Comparison of ENCODE assay signal across 14 cellular contexts in genomic region chr16:30602595-30603277, GRCh38. TPM values are rescaled to one million over a fixed set of nuclear protein-coding genes. Genes with fewer than 3 reads are reported as not detected.
DNase-seq lines count a peak whose midpoint lies in the region; ATAC-seq, FAIRE-seq and TF ChIP-seq lines count a peak whose summit lies in the region.
"Had no signal": no experiment of that assay in that cellular context is flagged by ENCODE, and none has a peak within 500 bp of the region (broad histone marks: within the 10 kb centered on the region; RNA-seq: fewer than 3 reads in every experiment).

No MANE protein-coding gene starts in this region.

- peak; percentile 53 for DNase-seq in CD14-positive monocyte (ENCODE audit: low spot score)
- peak; percentile 79 for DNase-seq in RPMI8226
- DNase-seq in keratinocyte (ENCODE audit: low read depth, low spot score): no peak
- DNase-seq in GM23338 (ENCODE audit: low spot score): no peak
- no peak for DNase-seq in NCI-H1417 treated with DMSO at 0.1 percent for 48 hours (lab: John Stamatoyannopoulos, UW)
- DNase-seq: activated CD4-positive, alpha-beta T cell treated with anti-CD3 and anti-CD28 coated beads, Interleukin-2, amount 10 ng/mL, durations not matched to agents 24 days and 14 days; NCI-H1694 treated with DMSO at 0.1 percent for 48 hours; retina had no signal

- H3K36me3 ChIP-seq in keratinocyte (ENCODE audit: control insufficient read depth in 2 of 2, extremely low read depth in 1 of 2, insufficient read depth in 2 of 2, low read length in 2 of 2): peaks cover 10% of the 10 kb centered on the region in 2 experiments
- H3K36me3 ChIP-seq in GM23338 (ENCODE audit: insufficient read depth): 0 out of 2 replicates have a peak, but pooled peaks cover 16% of the 10 kb centered on the region

- intact Hi-C loops in CD14-positive monocyte (cut with micrococcal nuclease): no loop called here

- no peaks in the 10 kb centered on the region for H3K9me3 ChIP-seq in keratinocyte (ENCODE audit: control insufficient read depth, low read depth, low read length)

- ATAC-seq in GM23338 (no peak), GM18873 (IDR thresholded peaks at IDR 0.05; ENCODE audit: low FRiP score, unreplicated experiment) (no peak)

- peaks cover 60% of the 10 kb centered on the region for H3K4me1 Mint-ChIP-seq in CD14-positive monocyte
- H3K4me1 Mint-ChIP-seq in GM23338: no peaks in the 10 kb centered on the region

- H3K9ac ChIP-seq in keratinocyte (ENCODE audit: control insufficient read depth, extremely low read depth, insufficient read depth, low read length): peak overlapping the region; percentile 24

- H3K9me1 ChIP-seq in keratinocyte (ENCODE audit: control insufficient read depth, extremely low read depth, insufficient read depth, low read length): no peaks in the 10 kb centered on the region

- H3K27me3 Mint-ChIP-seq in CD14-positive monocyte (ENCODE audit: low read depth in 3 of 3) (peaks cover 0 to 2% (median 0%) of the 10 kb centered on the region in 3 donors), GM23338 (ENCODE audit: insufficient read depth, low read depth, poor library complexity) (peaks cover 8% of the 10 kb centered on the region)
- H3K27me3 Mint-ChIP-seq: activated CD4-positive, alpha-beta T cell treated with anti-CD3 and anti-CD28 coated beads, Interleukin-2, amount 10 ng/mL, durations not matched to agents 24 days and 14 days; activated naive CD4-positive, alpha-beta T cell treated with anti-CD3 and anti-CD28 coated beads, Interleukin-2, amount 50 U/mL, for 24 hours had no signal

- H3K4me2 ChIP-seq in keratinocyte (ENCODE audit: control insufficient read depth, extremely low read depth, insufficient read depth, low read depth, low read length): peak overlapping the region; percentile 1
- H3K4me2 ChIP-seq in GM23338: no peak overlapping the region

- TF ChIP-seq CTCF in CD14-positive monocyte (IDR thresholded peaks at IDR 0.05) (no peak), keratinocyte (optimal IDR thresholded peaks at IDR 0.05 in 1 of 3, IDR thresholded peaks at IDR 0.05 in 1 of 3, conservative IDR thresholded peaks at IDR 0.05 in 1 of 3; ENCODE audit: extremely low read depth in 1 of 3, insufficient read depth in 2 of 3, low read length in 3 of 3) (no peak), GM23338 (conservative IDR thresholded peaks at IDR 0.05; ENCODE audit: low read depth in 2 of 2) (no peak)

- dilution Hi-C loops in keratinocyte (cut with MboI; ENCODE audit: extremely low pct_ligation_motif_present, low sequenced_read_pairs): no loop called here

- H2AFZ ChIP-seq in keratinocyte (ENCODE audit: control insufficient read depth, low read length) (no peak overlapping the region), GM23338 (no peak overlapping the region)

- H3K9me3 Mint-ChIP-seq in CD14-positive monocyte: peaks cover 0 to 1% (median 0%) of the 10 kb centered on the region in 7 donors
- peaks cover 6% of the 10 kb centered on the region; the same call in 2 of the 3 replicates for H3K9me3 Mint-ChIP-seq in GM23338
- H3K9me3 Mint-ChIP-seq: activated CD4-positive, alpha-beta T cell treated with anti-CD3 and anti-CD28 coated beads, Interleukin-2, amount 10 ng/mL, durations not matched to agents 24 days and 14 days; activated naive CD4-positive, alpha-beta T cell treated with anti-CD3 and anti-CD28 coated beads, Interleukin-2, amount 50 U/mL, for 24 hours had no signal

- H3K4me3 Mint-ChIP-seq in CD14-positive monocyte (peak overlapping the region; percentile 12 to 55), GM23338 (no peak overlapping the region; the same call in 2 of the 3 replicates)
- H3K4me3 Mint-ChIP-seq: activated CD4-positive, alpha-beta T cell treated with anti-CD3 and anti-CD28 coated beads, Interleukin-2, amount 10 ng/mL, durations not matched to agents 24 days and 14 days; activated naive CD4-positive, alpha-beta T cell treated with anti-CD3 and anti-CD28 coated beads, Interleukin-2, amount 50 U/mL, for 24 hours had no signal

- peak overlapping the region; percentile 71 to 88 (median 85) for H3K27ac Mint-ChIP-seq in CD14-positive monocyte
- no peak overlapping the region for H3K27ac Mint-ChIP-seq in GM23338
- H3K27ac Mint-ChIP-seq: activated CD4-positive, alpha-beta T cell treated with anti-CD3 and anti-CD28 coated beads, Interleukin-2, amount 10 ng/mL, durations not matched to agents 24 days and 14 days had no signal

- FAIRE-seq in keratinocyte (lab: Jason Lieb, UNC): no peak
- FAIRE-seq: endometrium, GM18507, H54, RCC 7860 had no signal

- no peaks in the 10 kb centered on the region; the same call in 1 of the 2 replicates for H3F3A ChIP-seq in GM23338 (replicated peaks; ENCODE audit: low read depth)

- H3K9me2 ChIP-seq in GM23338 (ENCODE audit: insufficient read depth): no peaks in the 10 kb centered on the region

- H3K4me1 ChIP-seq in keratinocyte (ENCODE audit: control insufficient read depth, extremely low read depth, insufficient read depth, low read length) (peaks cover 14% of the 10 kb centered on the region), GM23338 (ENCODE audit: insufficient read depth) (no peaks in the 10 kb centered on the region)

- no peaks in the 10 kb centered on the region for H3K27me3 ChIP-seq in keratinocyte (ENCODE audit: control insufficient read depth, extremely low read depth, insufficient read depth, low read length)
- H3K27me3 ChIP-seq in GM23338 (ENCODE audit: insufficient read depth): no peaks in the 10 kb centered on the region

- peaks cover 26 to 41% of the 10 kb centered on the region in 2 donors for H3K36me3 Mint-ChIP-seq in CD14-positive monocyte
- H3K36me3 Mint-ChIP-seq in GM23338 (ENCODE audit: low read depth): peaks cover 50% of the 10 kb centered on the region

- H3K4me3 ChIP-seq in keratinocyte (ENCODE audit: control insufficient read depth in 2 of 3, extremely low read depth in 1 of 3, insufficient read depth in 2 of 3, low read depth in 1 of 3, low read length in 3 of 3) (no peak overlapping the region), GM23338 (no peak overlapping the region)

- H4K20me1 ChIP-seq in keratinocyte (ENCODE audit: control insufficient read depth, extremely low read depth, insufficient read depth, low read length): no peaks in the 10 kb centered on the region
- peaks cover 10% of the 10 kb centered on the region; the same call in 1 of the 2 replicates for H4K20me1 ChIP-seq in GM23338 (replicated peaks; ENCODE audit: insufficient read depth)

- no peak overlapping the region for H3K27ac ChIP-seq in keratinocyte (ENCODE audit: control insufficient read depth, insufficient read depth, low read length)
- H3K27ac ChIP-seq in GM23338 (ENCODE audit: low read depth): no peak overlapping the region

- no peaks in the 10 kb centered on the region for H3K79me2 ChIP-seq in keratinocyte (ENCODE audit: control insufficient read depth, insufficient read depth, low read length)
- H3K79me2 ChIP-seq in GM23338 (replicated peaks; ENCODE audit: insufficient read depth): 0 out of 2 replicates have a peak, but pooled peaks cover 5% of the 10 kb centered on the region

RNA-seq across cellular contexts. Expression of gene ZNF689, which starts 7.5 kb away (rescaled TPM):
- polyA plus RNA-seq in CD14-positive monocyte (10 to 100 TPM in 1 of 2 donors, 1 to 10 TPM in 1; 8.0 to 11.2 TPM), keratinocyte (2.1 to 5.7 TPM (median 3.3 TPM) in 3 replicates), GM23338 (2016; fragmentation: Nextera tagmentation; extraction: Ambion mirVana) (5.3 and 5.9 TPM in 2 replicates)
- 0.50 TPM for polyA plus RNA-seq in keratinocyte (2011; ENCODE audit: low read depth)
- 3.1 and 3.7 TPM in 2 replicates for polyA plus RNA-seq in keratinocyte (2011; cell fraction: cytosol; rRNA removed)
- polyA plus RNA-seq in keratinocyte (2011; cell fraction: nucleus; rRNA removed): 3.2 and 3.9 TPM in 2 replicates
- polyA plus RNA-seq in keratinocyte (2012; ENCODE audit: low replicate concordance): 1.3 and 6.5 TPM in 2 replicates
- 4.4 to 7.4 TPM (median 6.0 TPM) in 3 replicates for polyA minus RNA-seq in keratinocyte
- polyA minus RNA-seq in keratinocyte (2011; cell fraction: cytosol; rRNA and poly(A)+ RNA removed): 8.6 TPM
- 3.5 and 3.6 TPM in 2 replicates for polyA minus RNA-seq in keratinocyte (2011; cell fraction: nucleus; rRNA and poly(A)+ RNA removed)
- total RNA-seq in GM23338 (2014; rRNA removed; shearing (Covaris generic)): 13.4 and 16.7 TPM in 2 replicates

RNA-seq across cellular contexts. Expression of gene ZNF785, which starts 17.2 kb away (rescaled TPM):
- polyA plus RNA-seq in CD14-positive monocyte (1 to 10 TPM in 1 of 2 donors, under 1 TPM in 1; 0.67 to 1.1 TPM), keratinocyte (3.4 to 4.6 TPM (median 4.1 TPM) in 3 replicates), GM23338 (2016; fragmentation: Nextera tagmentation; extraction: Ambion mirVana) (4.9 and 5.4 TPM in 2 replicates)
- polyA plus RNA-seq in keratinocyte (2011; ENCODE audit: low read depth): 2.4 TPM
- 1.6 and 2.4 TPM in 2 replicates for polyA plus RNA-seq in keratinocyte (2011; cell fraction: cytosol; rRNA removed)
- polyA plus RNA-seq in keratinocyte (2011; cell fraction: nucleus; rRNA removed): 12.7 and 13.0 TPM in 2 replicates
- 4.0 and 5.0 TPM in 2 replicates for polyA plus RNA-seq in keratinocyte (2012; ENCODE audit: low replicate concordance)
- polyA minus RNA-seq in keratinocyte: 2.4 to 5.2 TPM (median 3.0 TPM) in 3 replicates
- polyA minus RNA-seq in keratinocyte (2011; cell fraction: cytosol; rRNA and poly(A)+ RNA removed): 4.8 TPM
- 3.8 and 5.4 TPM in 2 replicates for polyA minus RNA-seq in keratinocyte (2011; cell fraction: nucleus; rRNA and poly(A)+ RNA removed)
- total RNA-seq in GM23338 (2014; rRNA removed; shearing (Covaris generic)): 7.1 and 7.5 TPM in 2 replicates

RNA-seq across cellular contexts. Expression of gene ZNF688, which starts 31.2 kb away (rescaled TPM):
- polyA plus RNA-seq in CD14-positive monocyte (10 to 100 TPM; 18.9 to 24.1 TPM), keratinocyte (3.8 to 4.9 TPM (median 4.3 TPM) in 3 replicates), GM23338 (2016; fragmentation: Nextera tagmentation; extraction: Ambion mirVana) (4.4 and 6.2 TPM in 2 replicates)
- polyA plus RNA-seq in keratinocyte (2011; ENCODE audit: low read depth): 4.8 TPM
- 1.9 and 5.0 TPM in 2 replicates for polyA plus RNA-seq in keratinocyte (2011; cell fraction: cytosol; rRNA removed)
- polyA plus RNA-seq in keratinocyte (2011; cell fraction: nucleus; rRNA removed): 8.3 and 8.5 TPM in 2 replicates
- 6.4 TPM in 2 replicates for polyA plus RNA-seq in keratinocyte (2012; ENCODE audit: low replicate concordance)
- 0.35 to 2.5 TPM (median 1.4 TPM) in 3 replicates for polyA minus RNA-seq in keratinocyte
- polyA minus RNA-seq in keratinocyte (2011; cell fraction: cytosol; rRNA and poly(A)+ RNA removed): 3.1 TPM
- polyA minus RNA-seq in keratinocyte (2011; cell fraction: nucleus; rRNA and poly(A)+ RNA removed): 2.6 and 3.1 TPM in 2 replicates
- 1.3 and 4.0 TPM in 2 replicates for total RNA-seq in GM23338 (2014; rRNA removed; shearing (Covaris generic))

RNA-seq across cellular contexts. Expression of gene ZNF764, which starts 44.6 kb away (rescaled TPM):
- polyA plus RNA-seq in CD14-positive monocyte (1 to 10 TPM in 1 of 2 donors, under 1 TPM in 1; 0.94 to 1.0 TPM), keratinocyte (1.6 to 2.3 TPM (median 1.6 TPM) in 3 replicates), GM23338 (2016; fragmentation: Nextera tagmentation; extraction: Ambion mirVana) (5.6 and 6.0 TPM in 2 replicates)
- polyA plus RNA-seq in keratinocyte (2011; ENCODE audit: low read depth): 0.31 TPM
- polyA plus RNA-seq in keratinocyte (2011; cell fraction: cytosol; rRNA removed): 1.3 and 1.5 TPM in 2 replicates
- polyA plus RNA-seq in keratinocyte (2011; cell fraction: nucleus; rRNA removed): 2.9 and 4.0 TPM in 2 replicates
- 1.7 and 2.8 TPM in 2 replicates for polyA plus RNA-seq in keratinocyte (2012; ENCODE audit: low replicate concordance)
- 0.86 to 1.3 TPM (median 1.2 TPM) in 3 replicates for polyA minus RNA-seq in keratinocyte
- 3.3 TPM for polyA minus RNA-seq in keratinocyte (2011; cell fraction: cytosol; rRNA and poly(A)+ RNA removed)
- polyA minus RNA-seq in keratinocyte (2011; cell fraction: nucleus; rRNA and poly(A)+ RNA removed): 3.0 and 3.3 TPM in 2 replicates
- 10.7 and 12.9 TPM in 2 replicates for total RNA-seq in GM23338 (2014; rRNA removed; shearing (Covaris generic))

RNA-seq across cellular contexts. Expression of gene PRR14, which starts 48.0 kb away (rescaled TPM):
- 10 to 100 TPM in 1 of 2 donors, 1 to 10 TPM in 1; 6.1 to 10.4 TPM for polyA plus RNA-seq in CD14-positive monocyte
- 4.3 to 7.4 TPM (median 4.8 TPM) in 3 replicates for polyA plus RNA-seq in keratinocyte
- polyA plus RNA-seq in keratinocyte (2011; ENCODE audit: low read depth): 17.8 TPM
- polyA plus RNA-seq in keratinocyte (2011; cell fraction: cytosol; rRNA removed): 3.6 and 7.5 TPM in 2 replicates
- polyA plus RNA-seq in keratinocyte (2011; cell fraction: nucleus; rRNA removed): 19.0 and 23.4 TPM in 2 replicates
- polyA plus RNA-seq in keratinocyte (2012; ENCODE audit: low replicate concordance): 21.1 and 33.1 TPM in 2 replicates
- 2.3 to 12.0 TPM (median 4.2 TPM) in 3 replicates for polyA minus RNA-seq in keratinocyte
- 19.2 TPM for polyA minus RNA-seq in keratinocyte (2011; cell fraction: cytosol; rRNA and poly(A)+ RNA removed)
- 4.0 TPM in 2 replicates for polyA minus RNA-seq in keratinocyte (2011; cell fraction: nucleus; rRNA and poly(A)+ RNA removed)
- 4.6 and 8.9 TPM in 2 replicates for total RNA-seq in GM23338 (2014; rRNA removed; shearing (Covaris generic))
- polyA plus RNA-seq in GM23338 (2016; fragmentation: Nextera tagmentation; extraction: Ambion mirVana): 12.7 and 13.0 TPM in 2 replicates

Comparison
In these comparisons a context has a peak if more than half of its experiments do, and no peak if none do; other contexts are left out.
1. DNase-seq: peak in CD14-positive monocyte (single experiment) and RPMI8226 (single experiment); none in keratinocyte (single experiment), GM23338 (single experiment) and NCI-H1417 treated with DMSO at 0.1 percent for 48 hours (single experiment).